8 cellular contexts compared by ENCODE assay signal in genomic region chr15:64387562-64388168, GRCh38. TPM values are rescaled to one million over a fixed set of nuclear protein-coding genes. Genes with fewer than 3 reads are reported as not detected.
A peak's percentile ranks its signal among the peaks of the same experiment; 100 is the strongest.
DNase-seq lines count a peak whose midpoint lies in the region; ATAC-seq and TF ChIP-seq lines count a peak whose summit lies in the region.

Gene TRIP4 (plus strand): TSS chr15:64387836. CDS start chr15:64387864, 28 bp downstream.

- H3K4me1 Mint-ChIP-seq in progenitor cell of endocrine pancreas (ENCODE audit: low read depth), result peaks cover 13% of the 10 kb centered on the region

- H3K27me3 ChIP-seq in left ventricle myocardium inferior (ENCODE audit: low read depth), result no peaks in the 10 kb centered on the region

- peak; percentile 96 for ATAC-seq in HG02763 (IDR thresholded peaks at IDR 0.05; ENCODE audit: unreplicated experiment)

- no peaks in the 10 kb centered on the region for H3K36me3 ChIP-seq in left ventricle myocardium inferior

- no peaks in the 10 kb centered on the region for H3K9me3 Mint-ChIP-seq in progenitor cell of endocrine pancreas (ENCODE audit: low read depth)

- peaks cover 25% of the 10 kb centered on the region for H3K4me1 ChIP-seq in left ventricle myocardium inferior

- peak; percentile 82 for DNase-seq in NCI-H1436 treated with DMSO at 0.1 percent for 48 hours (lab: John Stamatoyannopoulos, UW)
- DNase-seq in amniotic epithelial cell (ENCODE audit: low read depth), result peak; percentile 98
- peak; percentile 94 for DNase-seq in left ventricle myocardium inferior
- DNase-seq in progenitor cell of endocrine pancreas (ENCODE audit: low spot score, unreplicated experiment), result peak; percentile 82
- DNase-seq in ureter (ENCODE audit: low spot score), result peak; percentile 97

- H3K4me3 ChIP-seq in left ventricle myocardium inferior, result peak within 1 kb of the TSS; percentile 80

- H3K9me3 ChIP-seq in left ventricle myocardium inferior (replicated peaks), result no peaks in the 10 kb centered on the region

- peak; percentile 8 for TF ChIP-seq CTCF in GM12873 (IDR thresholded peaks at IDR 0.05; ENCODE audit: insufficient read depth, low read depth, low read length, missing control alignments)
- TF ChIP-seq CTCF in left ventricle myocardium inferior (IDR thresholded peaks at IDR 0.05; ENCODE audit: borderline replicate concordance), result no peak
- TF ChIP-seq CTCF in progenitor cell of endocrine pancreas (IDR thresholded peaks at IDR 0.05; ENCODE audit: unreplicated experiment), result no peak

- H3K27ac Mint-ChIP-seq in progenitor cell of endocrine pancreas, result peak within 1 kb of the TSS; percentile 95

- intact Hi-C loops in T-helper 1 cell treated with Interleukin-12 subunit alpha and Interleukin-12 subunit beta and Interleukin-4 antibody, amounts not matched to agents 30 ng/mL and 1 ng/mL, for 36 hours (cut with micrococcal nuclease), result loop anchor here (1.0 to 10.0 kb wide), 10 partner anchors 31 to 1227 kb away; partner anchors contain the start of genes CIAO2A, CLPX, CSNK1G1 and INTS14
- intact Hi-C loops in left ventricle myocardium inferior (cut with micrococcal nuclease), result no loop called here

- no peaks in the 10 kb centered on the region for H3K27me3 Mint-ChIP-seq in progenitor cell of endocrine pancreas

- H3K27ac ChIP-seq in left ventricle myocardium inferior (replicated peaks), result peak within 1 kb of the TSS; percentile 90

- H3K4me3 Mint-ChIP-seq in progenitor cell of endocrine pancreas (ENCODE audit: low read depth), result peak within 1 kb of the TSS; percentile 92

- H3K36me3 Mint-ChIP-seq in progenitor cell of endocrine pancreas (ENCODE audit: insufficient read depth), result peaks cover 5% of the 10 kb centered on the region

RNA-seq across cellular contexts. Expression of gene TRIP4, which starts in this region (rescaled TPM):
- total RNA-seq in T-helper 1 cell treated with Interleukin-12 subunit alpha and Interleukin-12 subunit beta and Interleukin-4 antibody, amounts not matched to agents 30 ng/mL and 1 ng/mL, for 36 hours, result 32.0 and 32.8 TPM in 2 replicates
- total RNA-seq in left ventricle myocardium inferior (13.5 TPM), progenitor cell of endocrine pancreas (27.5 and 27.9 TPM in 2 replicates), ureter (31.7 TPM)

Comparison
In these comparisons a context has a peak if more than half of its experiments do, and no peak if none do; other contexts are left out.
1. Peak in every context shown above with its lines: DNase-seq, ATAC-seq, H3K4me3 ChIP-seq and H3K27ac ChIP-seq.